In the genomic region with DNA sequence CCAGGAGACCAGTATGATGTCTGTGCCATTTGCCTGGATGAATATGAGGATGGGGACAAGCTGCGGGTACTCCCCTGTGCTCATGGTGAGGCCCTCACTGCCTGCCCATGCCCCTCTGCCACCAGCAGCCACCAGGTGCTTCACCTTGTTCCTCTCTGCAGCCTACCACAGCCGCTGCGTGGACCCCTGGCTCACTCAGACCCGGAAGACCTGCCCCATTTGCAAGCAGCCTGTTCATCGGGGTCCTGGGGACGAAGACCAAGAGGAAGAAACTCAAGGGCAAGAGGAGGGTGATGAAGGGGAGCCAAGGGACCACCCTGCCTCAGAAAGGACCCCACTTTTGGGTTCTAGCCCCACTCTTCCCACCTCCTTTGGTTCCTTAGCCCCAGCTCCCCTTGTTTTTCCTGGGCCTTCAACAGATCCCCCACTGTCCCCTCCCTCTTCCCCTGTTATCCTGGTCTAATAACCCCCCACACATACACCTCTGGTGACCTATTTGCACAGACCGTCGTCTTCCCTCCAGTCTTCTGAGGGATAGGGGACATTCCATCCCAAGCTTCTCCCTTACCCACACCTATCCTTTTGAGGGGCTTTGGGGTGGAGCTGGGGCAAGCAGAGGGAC, we compare ENCODE assay signal across 9 cellular contexts. TPM values are rescaled to one million over a fixed set of nuclear protein-coding genes. Genes with fewer than 3 reads are reported as not detected.
DNase-seq lines count a peak whose midpoint lies in the region; ATAC-seq, FAIRE-seq and TF ChIP-seq lines count a peak whose summit lies in the region.
"Had no signal": no experiment of that assay in that cellular context is flagged by ENCODE, and none has a peak within 500 bp of the region (broad histone marks: within the 10 kb centered on the region; RNA-seq: fewer than 3 reads in every experiment).

No MANE protein-coding gene starts in this region.

- in situ Hi-C loops in Panc1 (cut with HindIII; ENCODE audit: low pct_unique_long_range_greater_than_20kb, low sequenced_read_pairs): no loop called here

- DNase-seq in CD8-positive, alpha-beta memory T cell: no peak
- DNase-seq in Panc1 (ENCODE audit: low read depth, low spot score) (no peak), osteocyte (ENCODE audit: extremely low spot score, unreplicated experiment) (no peak), retina (no peak), frontal cortex (ENCODE audit: low spot score in 2 of 2) (no peak), DMS 273 (lab: John Stamatoyannopoulos, UW; ENCODE audit: unreplicated experiment) (no peak)

- H3K4me3 Mint-ChIP-seq in CD8-positive, alpha-beta memory T cell: peak overlapping the region; percentile 94 to 100 (median 97)
- H3K4me3 Mint-ChIP-seq in osteocyte (ENCODE audit: unreplicated experiment): peak overlapping the region; percentile 62

- peak overlapping the region; percentile 92 to 99 (median 96) for H3K27ac Mint-ChIP-seq in CD8-positive, alpha-beta memory T cell
- peak overlapping the region; percentile 88 for H3K27ac Mint-ChIP-seq in osteocyte (ENCODE audit: unreplicated experiment)

- H3K9me3 ChIP-seq in CD8-positive, alpha-beta memory T cell (ENCODE audit: low read length): no peaks in the 10 kb centered on the region
- H3K9me3 ChIP-seq in Panc1 (ENCODE audit: control insufficient read depth, insufficient read depth, low read depth, low read length) (no peaks in the 10 kb centered on the region), duodenal mucosa (ENCODE audit: control insufficient read depth in 1 of 2, low read length in 2 of 2) (no peaks in the 10 kb centered on the region)
- H3K9me3 ChIP-seq: mucosa of descending colon had no signal

- no peak for FAIRE-seq in frontal cortex (lab: Jason Lieb, UNC)

- H3K27me3 Mint-ChIP-seq in CD8-positive, alpha-beta memory T cell: peaks cover 0 to 8% of the 10 kb centered on the region in 2 donors
- H3K27me3 Mint-ChIP-seq in osteocyte (ENCODE audit: unreplicated experiment): no peaks in the 10 kb centered on the region

- H3K27me3 ChIP-seq in CD8-positive, alpha-beta memory T cell (ENCODE audit: insufficient read depth, low read length, poor library complexity, severe bottlenecking): no peaks in the 10 kb centered on the region
- H3K27me3 ChIP-seq in Panc1 (ENCODE audit: control insufficient read depth, insufficient read depth, low read length) (no peaks in the 10 kb centered on the region), duodenal mucosa (ENCODE audit: control insufficient read depth in 1 of 2, insufficient read depth in 2 of 2, low read length in 2 of 2) (no peaks in the 10 kb centered on the region)

- peak overlapping the region; percentile 51 for H3K4me3 ChIP-seq in CD8-positive, alpha-beta memory T cell (ENCODE audit: low read length)
- H3K4me3 ChIP-seq in Panc1 (ENCODE audit: low read depth in 2 of 2, low read length in 2 of 2) (peak overlapping the region; percentile 83 to 85; a peak in 3 of 4 replicates), duodenal mucosa (ENCODE audit: low read depth in 1 of 2, low read length in 2 of 2) (peak overlapping the region; percentile 34 to 98)
- H3K4me3 ChIP-seq: mucosa of descending colon had no signal

- peaks cover 55 to 71% (median 66%) of the 10 kb centered on the region in 3 donors for H3K4me1 Mint-ChIP-seq in CD8-positive, alpha-beta memory T cell
- H3K4me1 Mint-ChIP-seq in osteocyte (ENCODE audit: unreplicated experiment): peaks cover 51% of the 10 kb centered on the region

- POLR2A ChIA-PET in CD8-positive, alpha-beta memory T cell (lab: Charles Lee): interaction anchor here (0.7 to 11.7 kb wide), 3 partner anchors 22 to 105 kb away, joined by 3 to 187 read pairs (median 4); a partner anchor contains a TSS
- POLR2A ChIA-PET in Panc1 (lab: Charles Lee): interaction anchor here (0.6 to 1.2 kb wide), 2 partner anchors 23 to 380 kb away, joined by 4 to 5 read pairs; a partner anchor contains a TSS

- peaks cover 13 to 74% (median 29%) of the 10 kb centered on the region in 3 donors for H3K36me3 Mint-ChIP-seq in CD8-positive, alpha-beta memory T cell
- peaks cover 21% of the 10 kb centered on the region for H3K36me3 Mint-ChIP-seq in osteocyte (ENCODE audit: unreplicated experiment)

- TF ChIP-seq CTCF in Panc1 (IDR thresholded peaks at IDR 0.05) (no peak), osteocyte (IDR thresholded peaks at IDR 0.05) (no peak)

- H3K9me3 Mint-ChIP-seq in CD8-positive, alpha-beta memory T cell: no peaks in the 10 kb centered on the region
- no peaks in the 10 kb centered on the region for H3K9me3 Mint-ChIP-seq in osteocyte (ENCODE audit: unreplicated experiment)

- peaks cover 35% of the 10 kb centered on the region for H3K36me3 ChIP-seq in CD8-positive, alpha-beta memory T cell (ENCODE audit: insufficient read depth, low read length)
- H3K36me3 ChIP-seq in Panc1 (ENCODE audit: control insufficient read depth, insufficient read depth, low read length) (peaks cover 14% of the 10 kb centered on the region), duodenal mucosa (ENCODE audit: control insufficient read depth in 1 of 2, insufficient read depth in 2 of 2, low read length in 2 of 2) (peaks cover 25 to 41% of the 10 kb centered on the region in 2 donors)

- CTCF ChIA-PET in CD8-positive, alpha-beta memory T cell (lab: Charles Lee): interaction anchor here (2.6 to 3.3 kb wide), 2 partner anchors 23 to 36 kb away, joined by 7 to 17 read pairs; a partner anchor contains a TSS
- CTCF ChIA-PET in Panc1 (lab: Charles Lee): no interaction called here

- no TSS peak for BruUV-seq in Panc1 (replicated peaks; lab: Mats Ljungman, UMichigan)

- no peak for ATAC-seq in Panc1
- ATAC-seq in GM21515 (IDR thresholded peaks at IDR 0.05; ENCODE audit: unreplicated experiment): no peak

- H3K9ac ChIP-seq in duodenal mucosa (ENCODE audit: low read depth in 1 of 2, low read length in 2 of 2): peak overlapping the region; percentile 20 to 99

- H3K27ac ChIP-seq in CD8-positive, alpha-beta memory T cell (ENCODE audit: low read depth, low read length): peak overlapping the region; percentile 65
- H3K27ac ChIP-seq in Panc1 (ENCODE audit: low read length) (peak overlapping the region; percentile 94), duodenal mucosa (ENCODE audit: low read depth, low read length) (peak overlapping the region; percentile 49)

- H3K4me1 ChIP-seq in CD8-positive, alpha-beta memory T cell (ENCODE audit: insufficient read depth, low read length): peaks cover 62% of the 10 kb centered on the region
- H3K4me1 ChIP-seq in Panc1 (ENCODE audit: control insufficient read depth, insufficient read depth, low read length) (peaks cover 27% of the 10 kb centered on the region), duodenal mucosa (ENCODE audit: control insufficient read depth in 1 of 2, insufficient read depth in 2 of 2, low read length in 2 of 2) (peaks cover 53 to 64% of the 10 kb centered on the region in 2 donors)

- intact Hi-C loops in Panc1 (cut with micrococcal nuclease; ENCODE audit: unreplicated experiment): no loop called here

RNA-seq across cellular contexts. Expression of a gene that starts 3.7 kb away (rescaled TPM):
- total RNA-seq in CD8-positive, alpha-beta memory T cell: 1,000 to 10,000 TPM; 1,826 to 1,841 TPM
- polyA plus RNA-seq in CD8-positive, alpha-beta memory T cell: 2,601 TPM
- total RNA-seq in Panc1 (2021; ENCODE audit: unreplicated experiment) (1,074 TPM), osteocyte (509 and 514 TPM in 2 replicates), frontal cortex (69.3 TPM)
- polyA plus RNA-seq in Panc1 (2012; ENCODE audit: insufficient read length): 3,457 TPM

RNA-seq across cellular contexts. Expression of a gene that starts 4.6 kb away (rescaled TPM):
- 100 to 1,000 TPM; 187 to 192 TPM for total RNA-seq in CD8-positive, alpha-beta memory T cell
- 69.0 TPM for polyA plus RNA-seq in CD8-positive, alpha-beta memory T cell
- total RNA-seq in Panc1 (2021; ENCODE audit: unreplicated experiment) (95.8 TPM), osteocyte (105 and 115 TPM in 2 replicates), frontal cortex (13.0 TPM)
- polyA plus RNA-seq in Panc1 (2012; ENCODE audit: insufficient read length): 113 TPM

RNA-seq across cellular contexts. Expression of a gene that starts 4.8 kb away (rescaled TPM):
- 100 to 1,000 TPM in 1 of 2 experiments, 10 to 100 TPM in 1; 90.0 to 101 TPM for total RNA-seq in CD8-positive, alpha-beta memory T cell
- 85.1 TPM for polyA plus RNA-seq in CD8-positive, alpha-beta memory T cell
- 65.9 TPM for total RNA-seq in Panc1 (2021; ENCODE audit: unreplicated experiment)
- polyA plus RNA-seq in Panc1 (2012; ENCODE audit: insufficient read length): 85.2 TPM
- 59.6 and 60.6 TPM in 2 replicates for total RNA-seq in osteocyte
- 59.1 TPM for total RNA-seq in frontal cortex

RNA-seq across cellular contexts. Expression of a gene that starts 6.3 kb away (rescaled TPM):
- 10 to 100 TPM; 27.1 to 29.4 TPM for total RNA-seq in CD8-positive, alpha-beta memory T cell
- polyA plus RNA-seq in CD8-positive, alpha-beta memory T cell: 1.3 TPM
- total RNA-seq in Panc1 (2021; ENCODE audit: unreplicated experiment) (23.4 TPM), osteocyte (9.4 and 9.5 TPM in 2 replicates), frontal cortex (0.82 TPM)
- polyA plus RNA-seq in Panc1 (2012; ENCODE audit: insufficient read length): 45.8 TPM

RNA-seq across cellular contexts. Expression of a gene that starts 12.6 kb away (rescaled TPM):
- not detected for total RNA-seq in CD8-positive, alpha-beta memory T cell
- not detected for polyA plus RNA-seq in CD8-positive, alpha-beta memory T cell
- total RNA-seq in Panc1 (2021; ENCODE audit: unreplicated experiment) (0.15 TPM), osteocyte (not detected in 2 replicates), frontal cortex (not detected)
- polyA plus RNA-seq in Panc1 (2012; ENCODE audit: insufficient read length): 0.52 TPM
- total RNA-seq: mucosa of descending colon had no signal
